9 cellular contexts compared by ENCODE assay signal in genomic region chr7:40551685-40552576, GRCh38.
DNase-seq lines count a peak whose midpoint lies in the region; ATAC-seq and TF ChIP-seq lines count a peak whose summit lies in the region.
"Had no signal": no experiment of that assay in that cellular context is flagged by ENCODE, and none has a peak within 500 bp of the region (broad histone marks: within the 10 kb centered on the region; RNA-seq: fewer than 3 reads in every experiment).

No MANE protein-coding gene starts in this region.

- H3K27me3 ChIP-seq in left lung = no peaks in the 10 kb centered on the region

- H3K9me3 Mint-ChIP-seq in activated T-cell treated with anti-CD3 and anti-CD28 coated beads, Interleukin-2, amount 50 U/mL, for 72 hours = peaks cover 0 to 4% of the 10 kb centered on the region in 2 donors

- H3K27ac ChIP-seq in left lung = peak overlapping the region in 1 of 2 donors; percentile 79
- H3K27ac ChIP-seq: VCaP had no signal

- peaks cover 11 to 18% of the 10 kb centered on the region in 2 donors for H3K4me1 ChIP-seq in left lung

- H3K27ac Mint-ChIP-seq in activated T-cell treated with anti-CD3 and anti-CD28 coated beads, Interleukin-2, amount 50 U/mL, for 72 hours = no peak overlapping the region

- H3K36me3 Mint-ChIP-seq in activated T-cell treated with anti-CD3 and anti-CD28 coated beads, Interleukin-2, amount 50 U/mL, for 72 hours (ENCODE audit: insufficient read depth in 2 of 2) = no peaks in the 10 kb centered on the region

- no peak for TF ChIP-seq CTCF in left lung (IDR thresholded peaks at IDR 0.05)

- intact Hi-C loops in left lung (cut with DNase I) = no loop called here

- no peak for DNase-seq in activated T-cell treated with anti-CD3 and anti-CD28 coated beads, Interleukin-2, amount 50 U/mL, for 72 hours
- DNase-seq in activated T-cell treated with anti-CD3 and anti-CD28 coated beads, Interleukin-2, amount 50 U/mL, for 1 hour = no peak
- DNase-seq in left lung (peak in 1 of 2 donors; percentile 49), NCI-H2227 treated with DMSO at 0.1 percent for 48 hours (lab: John Stamatoyannopoulos, UW) (no peak), NCI-H187 treated with DMSO at 0.1 percent for 48 hours (lab: John Stamatoyannopoulos, UW) (no peak)
- no peak for DNase-seq in effector CD8-positive, alpha-beta T cell (lab: John Stamatoyannopoulos, UW)

- H3K4me3 Mint-ChIP-seq in activated T-cell treated with anti-CD3 and anti-CD28 coated beads, Interleukin-2, amount 50 U/mL, for 72 hours = no peak overlapping the region

- H3K4me1 Mint-ChIP-seq in activated T-cell treated with anti-CD3 and anti-CD28 coated beads, Interleukin-2, amount 50 U/mL, for 72 hours (ENCODE audit: low read depth) = no peaks in the 10 kb centered on the region

- no peaks in the 10 kb centered on the region for H3K27me3 Mint-ChIP-seq in activated T-cell treated with anti-CD3 and anti-CD28 coated beads, Interleukin-2, amount 50 U/mL, for 72 hours (ENCODE audit: low read depth)

- ATAC-seq in activated T-cell treated with anti-CD3 and anti-CD28 coated beads, Interleukin-2, amount 50 U/mL, for 72 hours (replicated peaks in 1 of 2) = peak; percentile 27 to 55
- ATAC-seq in HG03039 (IDR thresholded peaks at IDR 0.05; ENCODE audit: unreplicated experiment) (peak; percentile 68), SK-N-SH treated with all-trans-retinoic acid at 6 μM for 48 hours (peak; percentile 83), left lung (peak; percentile 79)

- no peaks in the 10 kb centered on the region for H3K9me3 ChIP-seq in left lung

- H3K36me3 ChIP-seq in left lung = no peaks in the 10 kb centered on the region

- H3K4me3 ChIP-seq in left lung = no peak overlapping the region

TF ChIP-seq in SK-N-SH treated with all-trans-retinoic acid at 6 μM for 48 hours, 23 proteins besides CTCF, POLR2A, EP300 and RAD21:
- TF ChIP-seq SNAI2 (CRISPR knock-in tag; IDR thresholded peaks at IDR 0.05) = peak; percentile 49; the same call in 1 of the 2 replicates
- 0 out of 2 replicates have a peak, but pooled peaks have one; percentile 66 for TF ChIP-seq PPARA (CRISPR knock-in tag; IDR thresholded peaks at IDR 0.05; ENCODE audit: borderline replicate concordance)
- TF ChIP-seq ZNF70 (CRISPR knock-in tag; IDR thresholded peaks at IDR 0.05) = peak; percentile 52
- 0 out of 2 replicates have a peak, but pooled peaks have one; percentile 40 for TF ChIP-seq ZNF565 (CRISPR knock-in tag; conservative IDR thresholded peaks at IDR 0.05; ENCODE audit: low read depth)
- peak; percentile 91; the same call in 1 of the 2 replicates for TF ChIP-seq TSHZ2 (CRISPR knock-in tag; IDR thresholded peaks at IDR 0.05)
- TF ChIP-seq GLIS3 (CRISPR knock-in tag; IDR thresholded peaks at IDR 0.05) = no peak
- TF ChIP-seq RARB (CRISPR knock-in tag; IDR thresholded peaks at IDR 0.05) = no peak; the same call in 1 of the 2 replicates
- TF ChIP-seq TOX (CRISPR knock-in tag; IDR thresholded peaks at IDR 0.05; ENCODE audit: borderline replicate concordance) = peak; percentile 48
- peak; percentile 56; the same call in 1 of the 2 replicates for TF ChIP-seq ZNF8 (CRISPR knock-in tag; IDR thresholded peaks at IDR 0.05)
- TF ChIP-seq OSR1 (CRISPR knock-in tag; IDR thresholded peaks at IDR 0.05) = peak; percentile 92
TF ChIP-seq in SK-N-SH treated with all-trans-retinoic acid at 6 μM for 48 hours: peak in this region for 8.
